8 cellular contexts compared by ENCODE assay signal in genomic region chr9:32526042-32526706, GRCh38. TPM values are rescaled to one million over a fixed set of nuclear protein-coding genes. Genes with fewer than 3 reads are reported as not detected.
DNase-seq lines count a peak whose midpoint lies in the region; ATAC-seq and TF ChIP-seq lines count a peak whose summit lies in the region.

TSS of gene RIGI (minus strand) at chr9:32526196. CDS start at chr9:32526166, 30 bp downstream.

- H3K36me3 ChIP-seq in A673 (ENCODE audit: insufficient read depth, low read length, poor library complexity, severe bottlenecking) (no peaks in the 10 kb centered on the region), WERI-Rb-1 (no peaks in the 10 kb centered on the region)

- TF ChIP-seq POLR2A in GM18526 (IDR thresholded peaks at IDR 0.05; ENCODE audit: extremely low read depth, insufficient read length) = peak; percentile 71

- no peaks in the 10 kb centered on the region for H3K27me3 ChIP-seq in A673 (replicated peaks; ENCODE audit: insufficient read depth, low read depth, low read length, poor library complexity)
- no peaks in the 10 kb centered on the region for H3K27me3 ChIP-seq in WERI-Rb-1 (ENCODE audit: insufficient read depth, low read depth, severe bottlenecking)

- ATAC-seq in HG03066 (IDR thresholded peaks at IDR 0.05; ENCODE audit: low read depth, unreplicated experiment) = peak; percentile 56

- peaks cover 13% of the 10 kb centered on the region for H3K4me1 ChIP-seq in A673 (ENCODE audit: insufficient read depth, low read length, poor library complexity, severe bottlenecking)

- BruUV-seq in A673 (replicated peaks; lab: Mats Ljungman, UMichigan) = no TSS peak

- POLR2A ChIA-PET in A673 (lab: Charles Lee; ENCODE audit: low non-redundant PET) = interaction anchor here (0.6 kb wide), 1 partner anchor 609 kb away, joined by 3 read pairs; no protein-coding TSS in a partner anchor

- CTCF ChIA-PET in A673 (lab: Charles Lee) = interaction anchor here (0.6 to 2.3 kb wide), 5 partner anchors 23 to 148 kb away, joined by 3 to 32 read pairs (median 5); no protein-coding TSS in a partner anchor

- peak; percentile 70 for TF ChIP-seq CTCF in A673 (conservative IDR thresholded peaks at IDR 0.05; ENCODE audit: low read depth, low read length)
- TF ChIP-seq CTCF in WERI-Rb-1 (IDR thresholded peaks at IDR 0.05; ENCODE audit: low read depth, low read length) = peak; percentile 40; the same call in 1 of the 2 replicates

- H3K27ac ChIP-seq in A673 (ENCODE audit: low read depth, low read length, poor library complexity, severe bottlenecking) (peak within 1 kb of the TSS; percentile 73), WERI-Rb-1 (no peak within 1 kb of the TSS), caudate nucleus (ENCODE audit: low read depth, low read length) (peak within 1 kb of the TSS; percentile 89)

- H3K4me3 ChIP-seq in A673 (ENCODE audit: low read depth, low read length, poor library complexity, severe bottlenecking) = peak within 1 kb of the TSS; percentile 69
- H3K4me3 ChIP-seq in WERI-Rb-1 (ENCODE audit: low read depth, low read length) = peak within 1 kb of the TSS; percentile 62

- DNase-seq in A673 (ENCODE audit: low spot score) (peak; percentile 96), NCI-H2107 treated with DMSO at 0.1 percent for 48 hours (lab: John Stamatoyannopoulos, UW; ENCODE audit: unreplicated experiment) (peak; percentile 94), WERI-Rb-1 (peak; percentile 80), caudate nucleus (lab: John Stamatoyannopoulos, UW) (peak; percentile 18 to 87 (median 70)), iris pigment epithelial cell (ENCODE audit: low read depth) (peak; percentile 94)
- peak; percentile 61 to 71 for DNase-seq in stimulated activated CD4-positive, alpha-beta T cell treated with anti-CD3 and anti-CD28 coated beads, Interleukin-12 subunit alpha, Interleukin-12 subunit beta, amount 100 ng/mL, for 24 hours (ENCODE audit: low read depth in 2 of 2)

- intact Hi-C loops in A673 (cut with micrococcal nuclease; ENCODE audit: unreplicated experiment) = loop anchor here (2.0 to 10.0 kb wide), 2 partner anchors 49 to 147 kb away; partner anchors contain the start of gene NDUFB6

- H3K9me3 ChIP-seq in A673 (ENCODE audit: low read depth, low read length, poor library complexity, severe bottlenecking) = no peaks in the 10 kb centered on the region
- no peaks in the 10 kb centered on the region for H3K9me3 ChIP-seq in WERI-Rb-1 (ENCODE audit: severe bottlenecking)

RNA-seq across cellular contexts. Expression of gene RIGI, which starts in this region (rescaled TPM):
- total RNA-seq in A673 (2021) = 5.9 and 7.4 TPM in 2 replicates
